8 cellular contexts compared by ENCODE assay signal in the genomic region with DNA sequence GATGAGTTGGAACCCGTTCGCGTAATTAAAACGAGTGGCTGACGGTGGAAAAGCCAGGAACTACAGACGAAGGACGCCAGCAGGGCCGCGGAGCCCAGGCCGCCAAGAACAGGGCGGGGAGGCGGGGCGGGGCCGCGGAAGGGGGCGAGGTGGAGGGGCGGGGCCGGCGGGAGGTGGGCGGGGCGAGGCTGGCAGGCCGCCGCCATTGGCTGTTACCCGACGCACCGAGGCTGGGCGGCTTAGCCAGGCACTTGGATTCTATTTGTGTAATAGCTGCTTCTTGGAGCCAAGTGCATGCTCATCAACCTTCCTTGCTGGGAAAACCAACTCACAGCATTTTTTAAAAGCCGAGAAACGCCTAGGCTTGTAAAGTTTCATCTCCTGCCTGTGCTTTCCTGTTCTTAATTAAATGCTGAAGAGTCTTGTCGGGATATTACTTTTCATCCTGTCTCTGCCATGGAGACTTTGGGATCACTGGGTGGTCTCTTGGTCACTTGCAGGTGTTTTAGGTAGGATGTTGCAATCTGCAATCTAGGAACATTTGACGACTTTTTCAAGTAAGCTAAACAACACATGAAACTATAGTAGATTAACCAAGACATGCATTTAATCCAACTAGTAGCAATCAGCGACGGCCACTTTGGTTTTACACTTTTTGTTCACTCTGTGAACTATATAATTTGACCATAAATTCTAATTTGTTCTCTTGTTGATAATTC.
DNase-seq lines count a peak whose midpoint lies in the region; ATAC-seq, FAIRE-seq and TF ChIP-seq lines count a peak whose summit lies in the region.

No MANE protein-coding gene starts in this region.

- peak overlapping the region; percentile 89 for H4K5ac ChIP-seq in H1 (ENCODE audit: insufficient read length, low read depth, low read length)

- no peaks in the 10 kb centered on the region for H3K9me3 ChIP-seq in CD4-positive, alpha-beta T cell (ENCODE audit: control insufficient read depth, low read length)
- no peaks in the 10 kb centered on the region for H3K9me3 ChIP-seq in H1 (ENCODE audit: insufficient read depth in 2 of 2, low read depth in 1 of 2, low read length in 1 of 2)
- H3K9me3 ChIP-seq in mesenchymal stem cell (ENCODE audit: control insufficient read depth, low read length) = peaks cover 20% of the 10 kb centered on the region

- WGBS in H1 (ENCODE audit: extremely low coverage in 1 of 2, insufficient coverage in 1 of 2, insufficient read length in 1 of 2, insufficient replicate concordance in 2 of 2, low coverage in 1 of 2, low lambda C conversion rate in 2 of 2, missing lambda C conversion rate in 1 of 2), 2 experiments = 10% methylated on average over 28 of the region's 33 CpGs; no CpG with 5 or more reads in 1 of the 2 experiments
- 2% methylated on average over 20 of the region's 33 CpGs for WGBS in mesenchymal stem cell

- H3K27me3 ChIP-seq in CD4-positive, alpha-beta T cell (ENCODE audit: control insufficient read depth, insufficient read depth, low read length) = no peaks in the 10 kb centered on the region
- H3K27me3 ChIP-seq in H1 (replicated peaks in 1 of 4; ENCODE audit: control insufficient read depth in 3 of 4, extremely low read depth in 1 of 4, insufficient read depth in 3 of 4, low read length in 3 of 4) (no peaks in the 10 kb centered on the region), mesenchymal stem cell (ENCODE audit: control insufficient read depth in 1 of 2, insufficient read depth in 1 of 2, low read length in 2 of 2) (no peaks in the 10 kb centered on the region)

- peak overlapping the region; percentile 96 for H3K18ac ChIP-seq in H1 (ENCODE audit: extremely low read depth, low read length)
- peak overlapping the region; percentile 92 to 99 for H3K18ac ChIP-seq in mesenchymal stem cell (ENCODE audit: low read depth in 1 of 2, low read length in 2 of 2)

- TF ChIP-seq RAD21 in H1 (IDR thresholded peaks at IDR 0.05 in 1 of 2, conservative IDR thresholded peaks at IDR 0.05 in 1 of 2; ENCODE audit: low read depth in 2 of 2, low read length in 2 of 2) = no peak

- H3K14ac ChIP-seq in H1 (ENCODE audit: insufficient read length) (no peak overlapping the region), mesenchymal stem cell (ENCODE audit: low read length in 2 of 2) (peak overlapping the region in 1 of 2 experiments; percentile 91)

- peak overlapping the region; percentile 64 to 80 for H3K4me2 ChIP-seq in H1 (ENCODE audit: insufficient read depth in 1 of 2, low read depth in 2 of 2, low read length in 2 of 2)
- H3K4me2 ChIP-seq in mesenchymal stem cell (ENCODE audit: low read length, poor library complexity, severe bottlenecking) = peak overlapping the region; percentile 77

- H2BK20ac ChIP-seq in H1 (ENCODE audit: low read length) = no peak overlapping the region

- H3K27ac ChIP-seq in CD4-positive, alpha-beta T cell (ENCODE audit: low read depth, low read length) = peak overlapping the region; percentile 98
- H3K27ac ChIP-seq in H1 (ENCODE audit: low read depth, low read length) (peak overlapping the region; percentile 95), mesenchymal stem cell (ENCODE audit: low read length, poor library complexity, severe bottlenecking) (peak overlapping the region; percentile 99)

- H3K4ac ChIP-seq in H1 (replicated peaks; ENCODE audit: insufficient read length, low read depth, low read length) = peak overlapping the region; percentile 84
- H3K4ac ChIP-seq in mesenchymal stem cell (ENCODE audit: low read depth in 1 of 2, low read length in 2 of 2) = peak overlapping the region; percentile 90 to 92

- H3K9me3 Mint-ChIP-seq in CD4-positive, alpha-beta T cell = no peaks in the 10 kb centered on the region

- POLR2A ChIA-PET in CD4-positive, alpha-beta T cell (lab: Charles Lee) = interaction anchor here (0.6 to 4.1 kb wide), 15 partner anchors 11 to 626 kb away, joined by 3 to 86 read pairs (median 4); partner anchors contain the start of gene ARID1B
- POLR2A ChIA-PET in H1 (lab: Charles Lee; ENCODE audit: partially characterized antibody) = interaction anchor here (0.5 to 2.6 kb wide), 11 partner anchors 10 to 243 kb away, joined by 3 to 15 read pairs (median 5); no protein-coding TSS in a partner anchor

- H3K4me1 ChIP-seq in H1 (replicated peaks in 1 of 4; ENCODE audit: control insufficient read depth in 3 of 4, insufficient read depth in 4 of 4, low read length in 3 of 4) (peaks cover 0 to 7% (median 2%) of the 10 kb centered on the region in 4 experiments; a peak in 2 of 7 replicates), mesenchymal stem cell (ENCODE audit: control insufficient read depth, insufficient read depth, low read depth, low read length) (peaks cover 8% of the 10 kb centered on the region)

- intact Hi-C loops in CD4-positive, alpha-beta T cell (cut with DNase I, micrococcal nuclease) = loop anchor here (5.0 to 10.0 kb wide), 6 partner anchors 70 to 1710 kb away; partner anchors contain the start of genes SYNJ2 (in 1 of the 2) and TFB1M (in 1 of the 2)

- ATAC-seq in CD4-positive, alpha-beta T cell (ENCODE audit: poor library complexity) = peak; percentile 65
- peak; percentile 41 for ATAC-seq in GM21360 (IDR thresholded peaks at IDR 0.05; ENCODE audit: unreplicated experiment)

- CTCF ChIA-PET in CD4-positive, alpha-beta T cell (lab: Charles Lee) = interaction anchor here (1.0 to 1.6 kb wide), 4 partner anchors 12 to 245 kb away, joined by 3 to 5 read pairs (median 4); partner anchors contain the start of gene ARID1B
- CTCF ChIA-PET in H1 (lab: Charles Lee; ENCODE audit: partially characterized antibody) = interaction anchor here (0.7 to 1.7 kb wide), 6 partner anchors 12 to 80 kb away, joined by 3 to 6 read pairs (median 3); no protein-coding TSS in a partner anchor

- no peak overlapping the region for H2BK15ac ChIP-seq in H1 (ENCODE audit: low read length)
- no peak overlapping the region for H2BK15ac ChIP-seq in mesenchymal stem cell (ENCODE audit: low read depth, poor library complexity, severe bottlenecking)

- H2BK12ac ChIP-seq in H1 (ENCODE audit: low read depth, low read length) (no peak overlapping the region), mesenchymal stem cell (ENCODE audit: low read length in 2 of 2) (no peak overlapping the region)

- H3K56ac ChIP-seq in H1 (replicated peaks; ENCODE audit: insufficient read length, low read depth, low read length) = peak overlapping the region; percentile 90

- H3K79me2 ChIP-seq in H1 (ENCODE audit: control insufficient read depth in 1 of 2, insufficient read depth in 2 of 2, low read length in 2 of 2) = peaks cover 0 to 81% of the 10 kb centered on the region in 2 experiments; a peak in 3 of 4 replicates

- H3K4me3 Mint-ChIP-seq in CD4-positive, alpha-beta T cell = peak overlapping the region; percentile 99

- peak; percentile 74 for FAIRE-seq in H1 (lab: Jason Lieb, UNC)

- H3K4me1 Mint-ChIP-seq in CD4-positive, alpha-beta T cell (ENCODE audit: low read depth) = peaks cover 73% of the 10 kb centered on the region

- no peak overlapping the region for H2AFZ ChIP-seq in H1 (ENCODE audit: low read length)
- peak overlapping the region; percentile 10 for H2AFZ ChIP-seq in mesenchymal stem cell (ENCODE audit: low read depth, low read length)

- H3K36me3 Mint-ChIP-seq in CD4-positive, alpha-beta T cell (ENCODE audit: low read depth) = peaks cover 16% of the 10 kb centered on the region

- no peak for TF ChIP-seq POLR2A in H1 (IDR thresholded peaks at IDR 0.05; ENCODE audit: control extremely low read depth in 1 of 2, low read depth in 2 of 2, low read length in 2 of 2)

- peaks cover 0 to 2% of the 10 kb centered on the region in 2 experiments for H4K20me1 ChIP-seq in H1 (replicated peaks in 1 of 2; ENCODE audit: control insufficient read depth in 1 of 2, insufficient read depth in 2 of 2, low read length in 2 of 2)

- H3K79me1 ChIP-seq in H1 (ENCODE audit: low read depth, low read length) (no peaks in the 10 kb centered on the region), mesenchymal stem cell (replicated peaks; ENCODE audit: low read length, poor library complexity, severe bottlenecking) (peaks cover 12% of the 10 kb centered on the region)

- H2AK5ac ChIP-seq in H1 (ENCODE audit: low read depth, low read length) = no peak overlapping the region
- peak overlapping the region; percentile 76 for H2AK5ac ChIP-seq in mesenchymal stem cell (ENCODE audit: low read length, severe bottlenecking)

- peak; percentile 75 to 86 (median 81) for DNase-seq in CD4-positive, alpha-beta T cell
- peak; percentile 82 for DNase-seq in HT-29 (ENCODE audit: low spot score)
- DNase-seq in NOMO-1 treated with dmso at 0.1 percent for 144 hours (lab: John Stamatoyannopoulos, UW; ENCODE audit: unreplicated experiment) = peak; percentile 56
- peak; percentile 63 for DNase-seq in activated CD8-positive, alpha-beta memory T cell treated with anti-CD3 and anti-CD28 coated beads, Interleukin-2, amount 50 U/mL, for 1 hour (ENCODE audit: extremely low read depth)
- peak in 1 of 2 experiments; percentile 71 for DNase-seq in H1 (ENCODE audit: low read depth in 1 of 2, low spot score in 2 of 2)
- DNase-seq in mesenchymal stem cell = peak; percentile 92
- peak; percentile 73 for DNase-seq in stimulated activated CD8-positive, alpha-beta memory T cell treated with anti-CD3 and anti-CD28 coated beads, Interleukin-12 subunit alpha, Interleukin-12 subunit beta, amount 100 ng/mL, for 4 hours (ENCODE audit: low read depth)

- peak overlapping the region; percentile 51 for H4K91ac ChIP-seq in H1 (replicated peaks; ENCODE audit: insufficient read length, low read length)
- H4K91ac ChIP-seq in mesenchymal stem cell (ENCODE audit: low read length) = peak overlapping the region; percentile 94

- no peaks in the 10 kb centered on the region for H3K27me3 Mint-ChIP-seq in CD4-positive, alpha-beta T cell

- no peak for TF ChIP-seq EP300 in H1 (IDR thresholded peaks at IDR 0.05; ENCODE audit: borderline replicate concordance in 1 of 2, low read depth in 2 of 2, low read length in 2 of 2)

- H3K23ac ChIP-seq in H1 (ENCODE audit: insufficient read length) (no peak overlapping the region), mesenchymal stem cell (ENCODE audit: low read length in 2 of 2) (peak overlapping the region in 1 of 2 experiments; percentile 86)

- peak overlapping the region; percentile 100 for H3K27ac Mint-ChIP-seq in CD4-positive, alpha-beta T cell

- peak overlapping the region; percentile 99; the same call in 1 of the 2 replicates for H4K8ac ChIP-seq in H1 (ENCODE audit: extremely low read depth, insufficient read depth, low read length)
- peak overlapping the region; percentile 84 for H4K8ac ChIP-seq in mesenchymal stem cell (ENCODE audit: low read length)

- peak overlapping the region; percentile 81 to 96 (median 91) for H3K9ac ChIP-seq in H1 (replicated peaks in 1 of 4; ENCODE audit: extremely low read depth in 1 of 4, low read depth in 3 of 4, low read length in 3 of 4)
- peak overlapping the region; percentile 99 for H3K9ac ChIP-seq in mesenchymal stem cell (ENCODE audit: low read length)

- H2BK5ac ChIP-seq in H1 (ENCODE audit: low read depth, low read length) = peak overlapping the region; percentile 89
- peak overlapping the region; percentile 89 for H2BK5ac ChIP-seq in mesenchymal stem cell (ENCODE audit: low read depth, low read length, poor library complexity, severe bottlenecking)

- H3K36me3 ChIP-seq in H1 (ENCODE audit: control insufficient read depth in 2 of 4, insufficient read depth in 4 of 4, low read length in 3 of 4) = no peaks in the 10 kb centered on the region
- peaks cover 0 to 8% of the 10 kb centered on the region in 2 experiments for H3K36me3 ChIP-seq in mesenchymal stem cell (ENCODE audit: control insufficient read depth in 1 of 2, insufficient read depth in 2 of 2, low read depth in 1 of 2, low read length in 2 of 2)

- H3K4me3 ChIP-seq in H1 (ENCODE audit: extremely low read depth in 1 of 4, insufficient read depth in 2 of 4, low read depth in 3 of 4, low read length in 4 of 4) = peak overlapping the region; percentile 69 to 97 (median 79)
- H3K4me3 ChIP-seq in mesenchymal stem cell (ENCODE audit: insufficient read depth in 1 of 2, low read depth in 1 of 2, low read length in 2 of 2) = peak overlapping the region; percentile 84 to 86

- no peak for TF ChIP-seq CTCF in CD4-positive, alpha-beta T cell (IDR thresholded peaks at IDR 0.05)
- no peak for TF ChIP-seq CTCF in H1 (IDR thresholded peaks at IDR 0.05; ENCODE audit: control extremely low read depth in 1 of 3, insufficient read depth in 1 of 3, low read depth in 1 of 3, low read length in 3 of 3)

- H3K23me2 ChIP-seq in H1 (ENCODE audit: low read depth, low read length) = no peaks in the 10 kb centered on the region

- no peak overlapping the region for H2BK120ac ChIP-seq in H1 (replicated peaks; ENCODE audit: low read depth, low read length)
- H2BK120ac ChIP-seq in mesenchymal stem cell (ENCODE audit: low read depth, low read length) = peak overlapping the region; percentile 87
